Comparison of ENCODE assay signal across 23 cellular contexts in genomic region chr16:77594057-77594456, GRCh38.
"Had no signal": no experiment of that assay in that cellular context is flagged by ENCODE, and none has a peak within 500 bp of the region (broad histone marks: within the 10 kb centered on the region; RNA-seq: fewer than 3 reads in every experiment).

No MANE protein-coding gene starts in this region.

- H3K36me3 Mint-ChIP-seq: activated CD4-positive, alpha-beta memory T cell treated with anti-CD3 and anti-CD28 coated beads for 36 hours; activated naive CD8-positive, alpha-beta T cell had no signal

- H3K4me1 ChIP-seq: body of pancreas had no signal

- H3K4me3 ChIP-seq: body of pancreas, dorsolateral prefrontal cortex had no signal

- ATAC-seq: activated CD4-positive, alpha-beta T cell treated with anti-CD3 and anti-CD28 coated beads for 36 hours; activated T-cell treated with anti-CD3 and anti-CD28 coated beads, Interleukin-2, amount 50 U/mL, for 72 hours; body of pancreas; esophagus mucosa had no signal

- H3K4me1 Mint-ChIP-seq: activated CD4-positive, alpha-beta T cell treated with anti-CD3 and anti-CD28 coated beads for 36 hours; activated CD4-positive, alpha-beta T cell treated with anti-CD3 and anti-CD28 coated beads, Interleukin-2, amount 10 ng/mL, durations not matched to agents 24 days and 14 days had no signal

- H3K9me3 Mint-ChIP-seq: activated CD4-positive, alpha-beta memory T cell treated with anti-CD3 and anti-CD28 coated beads for 36 hours; activated CD4-positive, alpha-beta T cell treated with anti-CD3 and anti-CD28 coated beads, Interleukin-2, amount 10 ng/mL, durations not matched to agents 24 days and 14 days; activated T-cell treated with anti-CD3 and anti-CD28 coated beads, Interleukin-2, amount 50 U/mL, for 24 hours; activated T-cell treated with anti-CD3 and anti-CD28 coated beads, Interleukin-2, amount 50 U/mL, for 72 hours had no signal

- H3K27ac ChIP-seq: body of pancreas, dorsolateral prefrontal cortex had no signal

- DNase-seq: activated CD4-positive, alpha-beta memory T cell treated with anti-CD3 and anti-CD28 coated beads for 36 hours; activated CD4-positive, alpha-beta T cell treated with anti-CD3 and anti-CD28 coated beads for 36 hours; activated CD4-positive, alpha-beta T cell treated with anti-CD3 and anti-CD28 coated beads, Interleukin-2, amount 10 ng/mL, durations not matched to agents 24 days and 14 days; activated CD4-positive, CD25-positive, alpha-beta regulatory T cell; activated CD4-positive, CD25-positive, alpha-beta regulatory T cell treated with anti-CD3 and anti-CD28 coated beads, Interleukin-2, amount 50 U/mL, for 72 hours; activated CD8-positive, alpha-beta memory T cell treated with anti-CD3 and anti-CD28 coated beads, Interleukin-2, amount 50 U/mL, for 48 hours; activated gamma-delta T cell; activated naive CD4-positive, alpha-beta T cell; activated naive CD4-positive, alpha-beta T cell treated with anti-CD3 and anti-CD28 coated beads, Interleukin-2, amount 50 U/mL, for 16 hours; activated T-cell treated with anti-CD3 and anti-CD28 coated beads for 4 hours; activated T-cell treated with anti-CD3 and anti-CD28 coated beads, Interleukin-2, amount 50 U/mL, for 24 hours; activated T-cell treated with anti-CD3 and anti-CD28 coated beads, Interleukin-2, amount 50 U/mL, for 72 hours; amygdala; aorta; body of pancreas; caudate nucleus; cortex of kidney; dorsolateral prefrontal cortex; effector memory CD4-positive, alpha-beta T cell; foreskin fibroblast; T-helper 2 cell had no signal

- H3K4me3 Mint-ChIP-seq: activated CD4-positive, alpha-beta memory T cell treated with anti-CD3 and anti-CD28 coated beads for 36 hours; activated CD4-positive, alpha-beta T cell treated with anti-CD3 and anti-CD28 coated beads for 36 hours; activated CD4-positive, alpha-beta T cell treated with anti-CD3 and anti-CD28 coated beads, Interleukin-2, amount 10 ng/mL, durations not matched to agents 24 days and 14 days; activated naive CD8-positive, alpha-beta T cell; activated T-cell treated with anti-CD3 and anti-CD28 coated beads, Interleukin-2, amount 50 U/mL, for 24 hours; activated T-cell treated with anti-CD3 and anti-CD28 coated beads, Interleukin-2, amount 50 U/mL, for 72 hours had no signal

- H3K27ac Mint-ChIP-seq: activated CD4-positive, alpha-beta memory T cell treated with anti-CD3 and anti-CD28 coated beads for 36 hours; activated CD4-positive, alpha-beta T cell treated with anti-CD3 and anti-CD28 coated beads for 36 hours; activated CD4-positive, alpha-beta T cell treated with anti-CD3 and anti-CD28 coated beads, Interleukin-2, amount 10 ng/mL, durations not matched to agents 24 days and 14 days; activated naive CD8-positive, alpha-beta T cell; activated T-cell treated with anti-CD3 and anti-CD28 coated beads, Interleukin-2, amount 50 U/mL, for 24 hours; activated T-cell treated with anti-CD3 and anti-CD28 coated beads, Interleukin-2, amount 50 U/mL, for 72 hours had no signal

- H3K9me3 ChIP-seq: body of pancreas had no signal

- H3K27me3 ChIP-seq: body of pancreas had no signal
